8 cellular contexts compared by ENCODE assay signal in genomic region chr3:123652346-123652984, GRCh38.
DNase-seq lines count a peak whose midpoint lies in the region; ATAC-seq, FAIRE-seq and TF ChIP-seq lines count a peak whose summit lies in the region.

No MANE protein-coding gene starts in this region.

- H3K4me1 Mint-ChIP-seq in activated CD8-positive, alpha-beta T cell treated with anti-CD3 and anti-CD28 coated beads, Interleukin-2, amount 10 ng/mL, durations not matched to agents 7 days and 5 days (ENCODE audit: low read depth) = no peaks in the 10 kb centered on the region

- peak; percentile 48 for ATAC-seq in HG02870 (IDR thresholded peaks at IDR 0.05; ENCODE audit: unreplicated experiment)
- ATAC-seq in activated CD8-positive, alpha-beta T cell treated with anti-CD3 and anti-CD28 coated beads, Interleukin-2, amount 10 ng/mL, durations not matched to agents 7 days and 5 days = peak; percentile 53
- no peak for ATAC-seq in GM21515 (IDR thresholded peaks at IDR 0.05; ENCODE audit: unreplicated experiment)

- H3K9ac ChIP-seq in neuronal stem cell (ENCODE audit: low read depth, low read length, poor library complexity) = peak overlapping the region; percentile 46

- no peak overlapping the region for H3K4me2 ChIP-seq in neuronal stem cell (ENCODE audit: insufficient read depth, low read length, poor library complexity, severe bottlenecking)

- no peak overlapping the region for H2BK12ac ChIP-seq in neuronal stem cell (ENCODE audit: low read length)

- H3K27ac Mint-ChIP-seq in activated CD8-positive, alpha-beta T cell treated with anti-CD3 and anti-CD28 coated beads, Interleukin-2, amount 10 ng/mL, durations not matched to agents 7 days and 5 days = no peak overlapping the region

- WGBS in neuronal stem cell (ENCODE audit: extremely low coverage in 2 of 2, insufficient read length in 2 of 2, insufficient replicate concordance in 1 of 2), 2 donors = no CpG with 5 or more reads among the region's 9 CpGs

- H3K14ac ChIP-seq in neuronal stem cell (ENCODE audit: low read length) = no peak overlapping the region

- DNase-seq in Daoy (ENCODE audit: low read depth) (peak; percentile 74), NCI-H446 treated with DMSO at 0.1 percent for 48 hours (lab: John Stamatoyannopoulos, UW) (peak; percentile 28), foreskin fibroblast (peak; percentile 67 to 91), neuronal stem cell (ENCODE audit: low spot score) (peak; percentile 65), urothelium cell line (ENCODE audit: low spot score) (peak; percentile 90)
- peak; percentile 48 for DNase-seq in activated CD8-positive, alpha-beta T cell treated with anti-CD3 and anti-CD28 coated beads, Interleukin-2, amount 10 ng/mL, durations not matched to agents 7 days and 5 days

- peak; percentile 78 for TF ChIP-seq CTCF in foreskin fibroblast (IDR thresholded peaks at IDR 0.05; ENCODE audit: low read depth, low read length)

- no peaks in the 10 kb centered on the region for H3K36me3 Mint-ChIP-seq in activated CD8-positive, alpha-beta T cell treated with anti-CD3 and anti-CD28 coated beads, Interleukin-2, amount 10 ng/mL, durations not matched to agents 7 days and 5 days (ENCODE audit: low read depth)

- H4K91ac ChIP-seq in neuronal stem cell (ENCODE audit: low read depth, low read length, poor library complexity) = no peak overlapping the region

- H3K4me3 Mint-ChIP-seq in activated CD8-positive, alpha-beta T cell treated with anti-CD3 and anti-CD28 coated beads, Interleukin-2, amount 10 ng/mL, durations not matched to agents 7 days and 5 days = no peak overlapping the region

- H3K27ac ChIP-seq in neuronal stem cell (replicated peaks; ENCODE audit: low read length) = no peak overlapping the region

- H3K9me3 Mint-ChIP-seq in activated CD8-positive, alpha-beta T cell treated with anti-CD3 and anti-CD28 coated beads, Interleukin-2, amount 10 ng/mL, durations not matched to agents 7 days and 5 days (ENCODE audit: insufficient read depth) = no peaks in the 10 kb centered on the region

- H2AFZ ChIP-seq in neuronal stem cell (ENCODE audit: low read length) = peak overlapping the region; percentile 15

- H2BK120ac ChIP-seq in neuronal stem cell (ENCODE audit: low read depth, low read length) = no peak overlapping the region

- H2BK5ac ChIP-seq in neuronal stem cell (ENCODE audit: low read length) = no peak overlapping the region

- peaks cover 5 to 9% of the 10 kb centered on the region in 2 donors for H3K9me3 ChIP-seq in neuronal stem cell (replicated peaks in 1 of 2; ENCODE audit: control insufficient read depth in 2 of 2, insufficient read depth in 1 of 2, low read depth in 1 of 2, low read length in 2 of 2)

- no peak overlapping the region for H3K4ac ChIP-seq in neuronal stem cell (ENCODE audit: low read length)

- peaks cover 2% of the 10 kb centered on the region for H3K79me1 ChIP-seq in neuronal stem cell (ENCODE audit: low read depth, low read length)

- CTCF ChIA-PET in activated CD8-positive, alpha-beta T cell treated with anti-CD3 and anti-CD28 coated beads, Interleukin-2, amount 10 ng/mL, durations not matched to agents 7 days and 5 days (lab: Charles Lee) = interaction anchor here (0.6 to 7.2 kb wide), 14 partner anchors 8 to 816 kb away, joined by 3 to 45 read pairs (median 4); no protein-coding TSS in a partner anchor

- H3K36me3 ChIP-seq in neuronal stem cell (replicated peaks in 1 of 2; ENCODE audit: control insufficient read depth in 2 of 2, insufficient read depth in 2 of 2, low read length in 2 of 2) = peaks cover 24 to 27% of the 10 kb centered on the region in 2 donors

- H3K4me3 ChIP-seq in foreskin fibroblast (ENCODE audit: low read depth in 1 of 2, low read length in 2 of 2) = no peak overlapping the region
- no peak overlapping the region for H3K4me3 ChIP-seq in neuronal stem cell (ENCODE audit: low read length in 2 of 2)

- H2BK15ac ChIP-seq in neuronal stem cell (ENCODE audit: low read length) = no peak overlapping the region

- H3K23ac ChIP-seq in neuronal stem cell (ENCODE audit: low read depth, low read length, poor library complexity) = no peak overlapping the region

- H4K8ac ChIP-seq in neuronal stem cell (ENCODE audit: low read depth, low read length) = no peak overlapping the region

- peaks cover 5 to 14% of the 10 kb centered on the region in 2 donors for H3K4me1 ChIP-seq in neuronal stem cell (ENCODE audit: control insufficient read depth in 2 of 2, insufficient read depth in 1 of 2, low read depth in 1 of 2, low read length in 2 of 2)

- POLR2A ChIA-PET in activated CD8-positive, alpha-beta T cell treated with anti-CD3 and anti-CD28 coated beads, Interleukin-2, amount 10 ng/mL, durations not matched to agents 7 days and 5 days (lab: Charles Lee) = no interaction called here

- FAIRE-seq in urothelium cell line (lab: Jason Lieb, UNC) = peak; percentile 58

- H2AK5ac ChIP-seq in neuronal stem cell (ENCODE audit: low read depth, low read length) = no peak overlapping the region

- H3K27me3 Mint-ChIP-seq in activated CD8-positive, alpha-beta T cell treated with anti-CD3 and anti-CD28 coated beads, Interleukin-2, amount 10 ng/mL, durations not matched to agents 7 days and 5 days (ENCODE audit: low read depth) = no peaks in the 10 kb centered on the region

- H3K18ac ChIP-seq in neuronal stem cell (ENCODE audit: low read length) = no peak overlapping the region

- H3K27me3 ChIP-seq in neuronal stem cell (ENCODE audit: control insufficient read depth in 3 of 3, insufficient read depth in 3 of 3, low read depth in 1 of 3, low read length in 3 of 3) = no peaks in the 10 kb centered on the region

Comparison
In these comparisons a context has a peak if more than half of its experiments do, and no peak if none do; other contexts are left out.
1. DNase-seq: peak in every context shown above with its lines; median percentile 90 in urothelium cell line; 79 in foreskin fibroblast; 74 in Daoy; 65 in neuronal stem cell; 48 in activated CD8-positive, alpha-beta T cell treated with anti-CD3 and anti-CD28 coated beads, Interleukin-2, amount 10 ng/mL, durations not matched to agents 7 days and 5 days; 28 in NCI-H446 treated with DMSO at 0.1 percent for 48 hours.